1 cellular context compared by ENCODE assay signal in genomic region chr16:30521476-30521872, GRCh38.
TF ChIP-seq lines count a peak whose summit lies in the region.

No MANE protein-coding gene starts in this region.

TF ChIP-seq in HepG2, 621 proteins besides CTCF, POLR2A, EP300 and RAD21 (continues in another document):
- no peak for TF ChIP-seq PRDM15 (CRISPR knock-in tag; IDR thresholded peaks at IDR 0.05)
- no peak for TF ChIP-seq ARNT (IDR thresholded peaks at IDR 0.05)
- 0 out of 2 replicates have a peak, but pooled peaks have one; percentile 2 for TF ChIP-seq TRAFD1 (CRISPR knock-in tag; IDR thresholded peaks at IDR 0.05; ENCODE audit: borderline replicate concordance)
- TF ChIP-seq NBN (conservative IDR thresholded peaks at IDR 0.05), result no peak
- TF ChIP-seq ZKSCAN8 (CRISPR knock-in tag; IDR thresholded peaks at IDR 0.05; ENCODE audit: borderline replicate concordance), result no peak
- 0 out of 2 replicates have a peak, but pooled peaks have one; percentile 3 for TF ChIP-seq DNMT1 (CRISPR knock-in tag; IDR thresholded peaks at IDR 0.05)
- TF ChIP-seq ELK4 (CRISPR knock-in tag; IDR thresholded peaks at IDR 0.05; ENCODE audit: borderline replicate concordance), result no peak
- TF ChIP-seq ZNF343 (CRISPR knock-in tag; IDR thresholded peaks at IDR 0.05), result no peak
- no peak for TF ChIP-seq ZBTB42 (CRISPR knock-in tag; IDR thresholded peaks at IDR 0.05)
- no peak for TF ChIP-seq ZNF24 (IDR thresholded peaks at IDR 0.05)
- TF ChIP-seq CCAR2 (optimal IDR thresholded peaks at IDR 0.05; ENCODE audit: low read depth, low read length), result no peak
- TF ChIP-seq ZNF281 (CRISPR knock-in tag; IDR thresholded peaks at IDR 0.05; ENCODE audit: borderline replicate concordance), result no peak
- TF ChIP-seq ZNF337 (CRISPR knock-in tag; IDR thresholded peaks at IDR 0.05; ENCODE audit: borderline replicate concordance, low read depth), result no peak
- TF ChIP-seq MZF1 (CRISPR knock-in tag; IDR thresholded peaks at IDR 0.05; ENCODE audit: borderline replicate concordance), result no peak
- no peak for TF ChIP-seq FOXA1 (IDR thresholded peaks at IDR 0.05)
- TF ChIP-seq FOXA1 (CRISPR knock-in tag; IDR thresholded peaks at IDR 0.05), result no peak
- peak; percentile 4 for TF ChIP-seq ZNF883 (CRISPR knock-in tag; IDR thresholded peaks at IDR 0.05; ENCODE audit: not compliant biosample characterization)
- TF ChIP-seq SOX5 (CRISPR knock-in tag; IDR thresholded peaks at IDR 0.05; ENCODE audit: borderline replicate concordance), result no peak
- TF ChIP-seq SNAI1 (CRISPR knock-in tag; IDR thresholded peaks at IDR 0.05; ENCODE audit: borderline replicate concordance), result no peak
- TF ChIP-seq RBM22 (optimal IDR thresholded peaks at IDR 0.05; ENCODE audit: low read length), result no peak
- TF ChIP-seq RARG (CRISPR knock-in tag; IDR thresholded peaks at IDR 0.05; ENCODE audit: low read depth), result no peak
- TF ChIP-seq ZNF430 (CRISPR knock-in tag; IDR thresholded peaks at IDR 0.05), result 0 out of 2 replicates have a peak, but pooled peaks have one; percentile 28
- TF ChIP-seq MEIS2 (CRISPR knock-in tag; IDR thresholded peaks at IDR 0.05), result no peak
- TF ChIP-seq E2F1 (CRISPR knock-in tag; IDR thresholded peaks at IDR 0.05), result no peak
- no peak for TF ChIP-seq ZBTB37 (CRISPR knock-in tag; IDR thresholded peaks at IDR 0.05)
- no peak for TF ChIP-seq ZNF569 (CRISPR knock-in tag; IDR thresholded peaks at IDR 0.05; ENCODE audit: borderline replicate concordance)
- no peak for TF ChIP-seq HINFP (CRISPR knock-in tag; IDR thresholded peaks at IDR 0.05; ENCODE audit: low read depth)
- TF ChIP-seq MNT (IDR thresholded peaks at IDR 0.05), result no peak
- TF ChIP-seq NCOR1 (IDR thresholded peaks at IDR 0.05; ENCODE audit: borderline replicate concordance, low read length), result no peak
- TF ChIP-seq ZNF609 (CRISPR knock-in tag; IDR thresholded peaks at IDR 0.05; ENCODE audit: borderline replicate concordance), result no peak
- TF ChIP-seq MXI1 (IDR thresholded peaks at IDR 0.05; ENCODE audit: borderline replicate concordance, low read depth, low read length), result no peak
- 0 out of 2 replicates have a peak, but pooled peaks have one; percentile 11 for TF ChIP-seq ZNF256 (CRISPR knock-in tag; conservative IDR thresholded peaks at IDR 0.05)
- no peak for TF ChIP-seq DBP (CRISPR knock-in tag; IDR thresholded peaks at IDR 0.05; ENCODE audit: not compliant biosample characterization)
